18 cellular contexts compared by ENCODE assay signal in genomic region chrX:2272337-2272736, GRCh38.
"Had no signal": no experiment of that assay in that cellular context is flagged by ENCODE, and none has a peak within 500 bp of the region (broad histone marks: within the 10 kb centered on the region; RNA-seq: fewer than 3 reads in every experiment).

No MANE protein-coding gene starts in this region.

- H3K9me3 Mint-ChIP-seq: activated naive CD4-positive, alpha-beta T cell treated with anti-CD3 and anti-CD28 coated beads, Interleukin-2, amount 50 U/mL, for 24 hours; activated T-cell treated with anti-CD3 and anti-CD28 coated beads, Interleukin-2, amount 50 U/mL, for 4 hours had no signal

- DNase-seq: activated CD8-positive, alpha-beta T cell treated with anti-CD3 and anti-CD28 coated beads for 36 hours; activated effector memory CD4-positive, alpha-beta T cell treated with Interleukin-2 at 50 U/mL for 16 hours; activated T-cell treated with anti-CD3 and anti-CD28 coated beads, Interleukin-2, amount 50 U/mL, for 4 hours; adrenal gland; dorsolateral prefrontal cortex; kidney glomerular epithelial cell; midbrain; stimulated activated CD4-positive, alpha-beta T cell treated with anti-CD3 and anti-CD28 coated beads, Interleukin-15, amount 100 ng/mL, for 24 hours; stimulated activated CD4-positive, alpha-beta T cell treated with anti-CD3 and anti-CD28 coated beads, Interleukin-4, amount 100 ng/mL, for 1 hour; stimulated activated naive CD4-positive, alpha-beta T cell; substantia nigra; T-helper 9 cell; transverse colon had no signal

- H3K36me3 ChIP-seq: adrenal gland, cardiac muscle cell, neutrophil, transverse colon had no signal

- H3K27ac ChIP-seq: adrenal gland, cardiac muscle cell, dorsolateral prefrontal cortex, esophagus muscularis mucosa, hepatocyte, neutrophil, transverse colon had no signal

- H3K27me3 ChIP-seq: adrenal gland, cardiac muscle cell, dorsolateral prefrontal cortex, esophagus muscularis mucosa, hepatocyte, neutrophil, transverse colon had no signal

- H3K79me2 ChIP-seq: hepatocyte had no signal

- H3K27me3 Mint-ChIP-seq: activated CD8-positive, alpha-beta T cell treated with anti-CD3 and anti-CD28 coated beads for 36 hours; activated naive CD4-positive, alpha-beta T cell treated with anti-CD3 and anti-CD28 coated beads, Interleukin-2, amount 50 U/mL, for 24 hours had no signal

- H3K4me2 ChIP-seq: hepatocyte had no signal

- H3K27ac Mint-ChIP-seq: activated CD8-positive, alpha-beta T cell treated with anti-CD3 and anti-CD28 coated beads for 36 hours; activated naive CD4-positive, alpha-beta T cell treated with anti-CD3 and anti-CD28 coated beads, Interleukin-2, amount 50 U/mL, for 24 hours had no signal

- H3K4me3 ChIP-seq: adrenal gland, cardiac muscle cell, dorsolateral prefrontal cortex, esophagus muscularis mucosa, hepatocyte, transverse colon had no signal

- H3K4me3 Mint-ChIP-seq: activated CD8-positive, alpha-beta T cell treated with anti-CD3 and anti-CD28 coated beads for 36 hours; activated naive CD4-positive, alpha-beta T cell treated with anti-CD3 and anti-CD28 coated beads, Interleukin-2, amount 50 U/mL, for 24 hours; activated T-cell treated with anti-CD3 and anti-CD28 coated beads, Interleukin-2, amount 50 U/mL, for 4 hours had no signal

- H3K4me1 ChIP-seq: adrenal gland, esophagus muscularis mucosa, transverse colon had no signal

- H3K9me3 ChIP-seq: adrenal gland, esophagus muscularis mucosa, neutrophil, transverse colon had no signal

- H2AFZ ChIP-seq: hepatocyte had no signal

- H3K4me1 Mint-ChIP-seq: activated naive CD4-positive, alpha-beta T cell treated with anti-CD3 and anti-CD28 coated beads, Interleukin-2, amount 50 U/mL, for 24 hours had no signal
